Comparison of ENCODE assay signal across 20 cellular contexts in genomic region chr5:73892806-73893205, GRCh38.
DNase-seq lines count a peak whose midpoint lies in the region; ATAC-seq and TF ChIP-seq lines count a peak whose summit lies in the region.
"Had no signal": no experiment of that assay in that cellular context is flagged by ENCODE, and none has a peak within 500 bp of the region (broad histone marks: within the 10 kb centered on the region; RNA-seq: fewer than 3 reads in every experiment).

No MANE protein-coding gene starts in this region.

- peaks cover 14% of the 10 kb centered on the region for H3K4me1 Mint-ChIP-seq in activated T-cell treated with anti-CD3 and anti-CD28 coated beads, Interleukin-2, amount 50 U/mL, for 72 hours (ENCODE audit: low read depth)
- H3K4me1 Mint-ChIP-seq in activated T-cell treated with anti-CD3 and anti-CD28 coated beads, Interleukin-2, amount 50 U/mL, for 4 hours (ENCODE audit: low read depth), result no peaks in the 10 kb centered on the region
- H3K4me1 Mint-ChIP-seq in neural progenitor cell, result peaks cover 8% of the 10 kb centered on the region
- H3K4me1 Mint-ChIP-seq: central memory CD8-positive, alpha-beta T cell; WTC11 had no signal

- peak overlapping the region in 1 of 2 donors; percentile 11 for H3K4me3 Mint-ChIP-seq in activated T-cell treated with anti-CD3 and anti-CD28 coated beads, Interleukin-2, amount 50 U/mL, for 72 hours
- no peak overlapping the region for H3K4me3 Mint-ChIP-seq in activated T-cell treated with anti-CD3 and anti-CD28 coated beads, Interleukin-2, amount 50 U/mL, for 4 hours
- H3K4me3 Mint-ChIP-seq in neural progenitor cell, result no peak overlapping the region
- H3K4me3 Mint-ChIP-seq: activated naive CD4-positive, alpha-beta T cell treated with anti-CD3 and anti-CD28 coated beads for 36 hours; central memory CD8-positive, alpha-beta T cell; WTC11 had no signal

- no peak for TF ChIP-seq CTCF in fibroblast of pulmonary artery (IDR thresholded peaks at IDR 0.05; ENCODE audit: low read length, missing control alignments)
- TF ChIP-seq CTCF in neural progenitor cell (IDR thresholded peaks at IDR 0.05), result no peak

- H2AFZ ChIP-seq in neural progenitor cell (replicated peaks), result no peak overlapping the region
- H2AFZ ChIP-seq: hepatocyte, PC-9 had no signal

- no peak overlapping the region for H3K4me2 ChIP-seq in neural progenitor cell
- H3K4me2 ChIP-seq: hepatocyte, PC-9, smooth muscle cell had no signal

- H3K27me3 ChIP-seq in neural progenitor cell, result no peaks in the 10 kb centered on the region
- H3K27me3 ChIP-seq: hepatocyte, pancreas had no signal

- H3F3A ChIP-seq in neural progenitor cell (ENCODE audit: low read depth), result no peaks in the 10 kb centered on the region

- no peak for ATAC-seq in activated T-cell treated with anti-CD3 and anti-CD28 coated beads, Interleukin-2, amount 50 U/mL, for 72 hours (replicated peaks in 1 of 2)
- no peak for ATAC-seq in activated T-cell treated with anti-CD3 and anti-CD28 coated beads, Interleukin-2, amount 50 U/mL, for 4 hours
- ATAC-seq in GM21528 (IDR thresholded peaks at IDR 0.05; ENCODE audit: low FRiP score, unreplicated experiment) (no peak), GM18909 (IDR thresholded peaks at IDR 0.05; ENCODE audit: poor library complexity, unreplicated experiment) (no peak)
- ATAC-seq: pancreas; stimulated activated naive CD8-positive, alpha-beta T cell treated with anti-CD3 and anti-CD28 coated beads, Interleukin-15, Interleukin-2, amounts not matched to agents 100 U/mL and 50 U/mL, for 24 hours; WTC11 had no signal

- H3K79me2 ChIP-seq in neural progenitor cell (ENCODE audit: low read depth), result no peaks in the 10 kb centered on the region
- H3K79me2 ChIP-seq: hepatocyte had no signal

- no peaks in the 10 kb centered on the region for H3K36me3 ChIP-seq in neural progenitor cell

- no peak for DNase-seq in activated T-cell treated with anti-CD3 and anti-CD28 coated beads, Interleukin-2, amount 50 U/mL, for 72 hours
- no peak for DNase-seq in activated T-cell treated with anti-CD3 and anti-CD28 coated beads, Interleukin-2, amount 50 U/mL, for 4 hours
- DNase-seq in amniotic epithelial cell (ENCODE audit: low read depth), result peak; percentile 89
- peak; percentile 95 for DNase-seq in fibroblast of pulmonary artery (ENCODE audit: low read depth)
- no peak for DNase-seq in DMS153 (lab: John Stamatoyannopoulos, UW)
- no peak for DNase-seq in neural progenitor cell (ENCODE audit: low spot score)
- DNase-seq: 8988T; activated naive CD4-positive, alpha-beta T cell treated with anti-CD3 and anti-CD28 coated beads for 36 hours; Caco-2; NCI-H2081 treated with DMSO at 0.1 percent for 48 hours; NCI-H526 treated with DMSO at 0.1 percent for 48 hours; PC-9; stimulated activated naive CD8-positive, alpha-beta T cell treated with anti-CD3 and anti-CD28 coated beads, Interleukin-15, Interleukin-2, amounts not matched to agents 100 U/mL and 50 U/mL, for 24 hours had no signal

- H3K27ac ChIP-seq in neural progenitor cell, result no peak overlapping the region
- H3K27ac ChIP-seq: hepatocyte, pancreas, PC-9 had no signal

- H3K9me3 Mint-ChIP-seq in activated T-cell treated with anti-CD3 and anti-CD28 coated beads, Interleukin-2, amount 50 U/mL, for 72 hours, result no peaks in the 10 kb centered on the region
- no peaks in the 10 kb centered on the region for H3K9me3 Mint-ChIP-seq in activated T-cell treated with anti-CD3 and anti-CD28 coated beads, Interleukin-2, amount 50 U/mL, for 4 hours
- no peaks in the 10 kb centered on the region for H3K9me3 Mint-ChIP-seq in neural progenitor cell
- H3K9me3 Mint-ChIP-seq: activated naive CD4-positive, alpha-beta T cell treated with anti-CD3 and anti-CD28 coated beads for 36 hours; central memory CD8-positive, alpha-beta T cell had no signal

- no peaks in the 10 kb centered on the region for H3K9me3 ChIP-seq in neural progenitor cell (ENCODE audit: low read depth)
- H3K9me3 ChIP-seq: Caco-2, pancreas had no signal

- no peaks in the 10 kb centered on the region for H4K20me1 ChIP-seq in neural progenitor cell (ENCODE audit: low read depth)

- no peak overlapping the region for H3K4me3 ChIP-seq in fibroblast of pulmonary artery (replicated peaks; ENCODE audit: low read depth, low read length)
- H3K4me3 ChIP-seq in neural progenitor cell, result no peak overlapping the region
- H3K4me3 ChIP-seq: hepatocyte, pancreas, PC-9, smooth muscle cell had no signal

- H3K27ac Mint-ChIP-seq in activated T-cell treated with anti-CD3 and anti-CD28 coated beads, Interleukin-2, amount 50 U/mL, for 72 hours, result peak overlapping the region; percentile 24
- H3K27ac Mint-ChIP-seq in neural progenitor cell, result no peak overlapping the region
- H3K27ac Mint-ChIP-seq: activated naive CD4-positive, alpha-beta T cell treated with anti-CD3 and anti-CD28 coated beads for 36 hours; WTC11 had no signal

- H3K27me3 Mint-ChIP-seq in activated T-cell treated with anti-CD3 and anti-CD28 coated beads, Interleukin-2, amount 50 U/mL, for 72 hours (ENCODE audit: low read depth), result peaks cover 87% of the 10 kb centered on the region
- H3K27me3 Mint-ChIP-seq in activated T-cell treated with anti-CD3 and anti-CD28 coated beads, Interleukin-2, amount 50 U/mL, for 4 hours (ENCODE audit: low read depth), result peaks cover 21% of the 10 kb centered on the region
- peaks cover 8% of the 10 kb centered on the region for H3K27me3 Mint-ChIP-seq in neural progenitor cell (ENCODE audit: insufficient read depth, low read depth)
- H3K27me3 Mint-ChIP-seq: central memory CD8-positive, alpha-beta T cell had no signal

- H3K4me1 ChIP-seq in neural progenitor cell, result no peaks in the 10 kb centered on the region
- H3K4me1 ChIP-seq: Caco-2, pancreas had no signal

- peaks cover 0 to 3% of the 10 kb centered on the region in 2 donors for H3K36me3 Mint-ChIP-seq in activated T-cell treated with anti-CD3 and anti-CD28 coated beads, Interleukin-2, amount 50 U/mL, for 72 hours (ENCODE audit: insufficient read depth in 2 of 2)
- H3K36me3 Mint-ChIP-seq in activated T-cell treated with anti-CD3 and anti-CD28 coated beads, Interleukin-2, amount 50 U/mL, for 4 hours (ENCODE audit: insufficient read depth), result no peaks in the 10 kb centered on the region
- no peaks in the 10 kb centered on the region for H3K36me3 Mint-ChIP-seq in neural progenitor cell
- H3K36me3 Mint-ChIP-seq: WTC11 had no signal

- no peak overlapping the region for H3K9ac ChIP-seq in neural progenitor cell

Comparison
In these comparisons a context has a peak if more than half of its experiments do, and no peak if none do; other contexts are left out.
1. DNase-seq: peak in amniotic epithelial cell (single experiment) and fibroblast of pulmonary artery (single experiment); none in activated T-cell treated with anti-CD3 and anti-CD28 coated beads, Interleukin-2, amount 50 U/mL, for 72 hours (0 of 2), activated T-cell treated with anti-CD3 and anti-CD28 coated beads, Interleukin-2, amount 50 U/mL, for 4 hours (single experiment), DMS153 (single experiment) and neural progenitor cell (single experiment).